In the genomic region with DNA sequence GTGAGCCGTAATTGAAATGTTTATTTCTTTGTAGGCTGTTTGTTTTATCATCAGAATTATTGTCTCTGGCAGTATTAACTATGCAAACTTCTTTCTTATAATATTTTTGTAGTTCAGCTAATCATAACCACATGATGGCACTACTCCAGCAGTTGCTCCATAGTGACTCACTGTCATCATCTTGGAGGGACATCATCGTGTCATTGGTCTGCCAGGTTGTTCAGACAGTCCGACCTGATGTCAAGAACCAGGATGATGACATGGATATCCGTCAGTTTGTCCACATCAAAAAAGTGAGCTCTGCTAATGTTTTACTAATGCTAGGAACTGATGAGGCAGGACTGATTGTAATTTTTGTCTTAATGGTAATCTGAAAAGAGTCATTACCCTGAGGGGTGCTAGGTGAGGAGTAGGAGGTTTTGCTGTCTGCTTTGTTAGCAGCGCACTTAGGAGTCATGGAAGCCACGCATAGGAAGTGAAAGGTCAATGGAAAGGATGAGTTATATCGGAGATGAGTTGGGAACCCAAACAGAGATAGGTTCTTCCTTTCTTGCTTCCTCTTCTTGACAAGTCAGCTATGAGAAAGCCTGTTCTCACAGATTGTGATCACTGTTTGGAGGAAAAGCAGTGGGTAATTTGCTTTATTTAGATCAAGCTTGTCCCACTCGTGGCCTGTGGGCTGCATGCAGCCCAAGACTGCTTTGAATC, we compare ENCODE assay signal across 8 cellular contexts. TPM values are rescaled to one million over a fixed set of nuclear protein-coding genes. Genes with fewer than 3 reads are reported as not detected.
A peak's percentile ranks its signal among the peaks of the same experiment; 100 is the strongest.
DNase-seq lines count a peak whose midpoint lies in the region; ATAC-seq and TF ChIP-seq lines count a peak whose summit lies in the region.

No MANE protein-coding gene starts in this region.

- POLR2A ChIA-PET in WTC11 (lab: Charles Lee) = no interaction called here

- TF ChIP-seq CTCF in fibroblast of mammary gland (conservative IDR thresholded peaks at IDR 0.05; ENCODE audit: control insufficient read depth, insufficient read depth, low read depth, low read length) (no peak), WTC11 (IDR thresholded peaks at IDR 0.05) (no peak)

- no peak overlapping the region for H3K27ac ChIP-seq in Karpas-422 (ENCODE audit: low read length)

- in situ Hi-C loops in HAP-1 (cut with MboI; ENCODE audit: low sequenced_read_pairs) = no loop called here

- ATAC-seq in GM21360 (IDR thresholded peaks at IDR 0.05; ENCODE audit: unreplicated experiment) = peak; percentile 51
- peak; percentile 35 for ATAC-seq in HG03439 (IDR thresholded peaks at IDR 0.05; ENCODE audit: unreplicated experiment)
- ATAC-seq in WTC11 = no peak
- no peak for ATAC-seq in esophagus mucosa

- H3K27me3 ChIP-seq in HAP-1 (ENCODE audit: low read depth) = no peaks in the 10 kb centered on the region
- no peaks in the 10 kb centered on the region for H3K27me3 ChIP-seq in Karpas-422 (ENCODE audit: low read length)

- H3K27ac Mint-ChIP-seq in WTC11 = no peak overlapping the region

- H3K36me3 Mint-ChIP-seq in WTC11 = peaks cover 42% of the 10 kb centered on the region

- H4K20me1 ChIP-seq in Karpas-422 (ENCODE audit: insufficient read depth, low read depth, low read length) = no peaks in the 10 kb centered on the region

- peaks cover 22% of the 10 kb centered on the region for H3K79me2 ChIP-seq in Karpas-422 (ENCODE audit: low read length)

- H3K4me2 ChIP-seq in Karpas-422 (ENCODE audit: low read depth, low read length, poor library complexity, severe bottlenecking) = no peak overlapping the region

- peak; percentile 46 for DNase-seq in GM03348 (ENCODE audit: low spot score)
- DNase-seq in fibroblast of mammary gland (ENCODE audit: low read depth) = peak; percentile 92
- DNase-seq in HAP-1 (ENCODE audit: low spot score in 2 of 2) = no peak
- DNase-seq in WTC11 (ENCODE audit: low spot score) = no peak
- DNase-seq in Karpas-422 = no peak

- H3K4me1 Mint-ChIP-seq in WTC11 = no peaks in the 10 kb centered on the region

- H3K4me3 Mint-ChIP-seq in WTC11 = no peak overlapping the region

- H3K9ac ChIP-seq in Karpas-422 (ENCODE audit: low read length) = no peak overlapping the region

- H3K9me3 ChIP-seq in HAP-1 (no peaks in the 10 kb centered on the region), Karpas-422 (ENCODE audit: low read length) (no peaks in the 10 kb centered on the region)

- no peaks in the 10 kb centered on the region for H3K9me3 Mint-ChIP-seq in WTC11

- no peak overlapping the region for H2AFZ ChIP-seq in Karpas-422 (ENCODE audit: low read length)

- CTCF ChIA-PET in WTC11 (lab: Charles Lee) = no interaction called here

- no peaks in the 10 kb centered on the region for H3K9me2 ChIP-seq in Karpas-422 (replicated peaks; ENCODE audit: insufficient read depth, low read length)

- H3K36me3 ChIP-seq in HAP-1 (replicated peaks) = peaks cover 27% of the 10 kb centered on the region
- peaks cover 35% of the 10 kb centered on the region for H3K36me3 ChIP-seq in Karpas-422 (ENCODE audit: insufficient read depth, low read length)

- H3K4me1 ChIP-seq in HAP-1 (no peaks in the 10 kb centered on the region), Karpas-422 (ENCODE audit: low read length) (peaks cover 34% of the 10 kb centered on the region)

- no peaks in the 10 kb centered on the region for H3K27me3 Mint-ChIP-seq in WTC11 (ENCODE audit: low read depth)

- H3K4me3 ChIP-seq in fibroblast of mammary gland (ENCODE audit: control insufficient read depth, low read depth, low read length) = no peak overlapping the region
- H3K4me3 ChIP-seq in HAP-1 = no peak overlapping the region
- no peak overlapping the region for H3K4me3 ChIP-seq in Karpas-422 (ENCODE audit: low read length)

TF ChIP-seq in WTC11, 78 proteins besides CTCF, POLR2A, EP300 and RAD21:
- TF ChIP-seq AR (CRISPR knock-in tag; IDR thresholded peaks at IDR 0.05) (no peak), RORB (CRISPR knock-in tag; IDR thresholded peaks at IDR 0.05) (no peak), SMAD3 (CRISPR knock-in tag; IDR thresholded peaks at IDR 0.05; ENCODE audit: borderline replicate concordance) (no peak)

RNA-seq across cellular contexts. Expression of gene PIKFYVE, which starts 49.2 kb away (rescaled TPM):
- 28.9 to 36.1 TPM (median 33.6 TPM) in 3 replicates for total RNA-seq in WTC11 (2021)
- total RNA-seq in esophagus mucosa = 12.0 TPM
- 38.4 and 58.0 TPM in 2 replicates for total RNA-seq in Karpas-422 (2014; rRNA removed; shearing (Covaris generic); ENCODE audit: low replicate concordance)

Comparison
In these comparisons a context has a peak if more than half of its experiments do, and no peak if none do; other contexts are left out.
1. DNase-seq: peak in GM03348 (single experiment) and fibroblast of mammary gland (single experiment); none in HAP-1 (0 of 2), WTC11 (single experiment) and Karpas-422 (single experiment).
2. ATAC-seq: peak in GM21360 (single experiment) and HG03439 (single experiment); none in WTC11 (single experiment) and esophagus mucosa (single experiment).